In the genomic region with DNA sequence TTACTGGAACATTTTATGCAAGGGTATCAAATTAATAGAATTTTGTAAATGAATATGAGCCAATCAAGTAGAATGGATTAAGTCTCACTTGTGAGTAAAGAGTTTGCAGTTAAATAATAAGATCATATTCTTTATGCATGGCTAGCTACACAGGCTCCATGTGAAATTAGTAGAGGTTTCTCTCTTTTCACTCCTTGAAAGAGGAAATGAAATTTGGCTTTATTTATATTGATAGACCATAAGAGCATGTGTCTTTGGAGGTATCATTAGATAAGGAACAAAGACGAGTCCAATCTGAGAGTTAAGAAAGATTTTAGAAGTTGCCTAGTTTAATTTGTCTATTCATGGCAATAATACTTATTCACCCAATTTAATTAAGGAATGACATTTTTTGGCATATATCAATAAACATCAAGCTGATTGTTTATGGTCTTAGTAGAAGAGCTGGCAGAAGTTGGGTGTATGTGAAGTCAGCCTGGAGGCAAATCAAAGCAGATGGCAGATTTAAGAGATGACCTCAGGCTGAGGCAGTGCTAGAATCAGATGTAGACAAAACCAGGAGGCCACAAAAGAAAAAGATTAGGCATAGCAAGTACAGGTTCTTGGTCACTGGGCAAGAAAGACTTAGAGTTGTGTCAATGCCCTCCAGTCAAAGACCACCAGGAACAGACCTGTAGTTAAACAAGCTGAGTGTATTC, we compare ENCODE assay signal across 15 cellular contexts.
"Had no signal": no experiment of that assay in that cellular context is flagged by ENCODE, and none has a peak within 500 bp of the region (broad histone marks: within the 10 kb centered on the region; RNA-seq: fewer than 3 reads in every experiment).

No MANE protein-coding gene starts in this region.

- H3K4me3 ChIP-seq: left lung, mucosa of descending colon, pancreas, sigmoid colon, stomach, testis had no signal

- ATAC-seq: left lung; mucosa of descending colon; naive thymus-derived CD4-positive, alpha-beta T cell; pancreas had no signal

- H3K9me3 ChIP-seq: mucosa of descending colon, pancreas, testis had no signal

- H3K27me3 ChIP-seq: left lung, pancreas, sigmoid colon, stomach, testis had no signal

- FAIRE-seq: frontal cortex, kidney, pancreas had no signal

- DNase-seq: activated CD4-positive, alpha-beta T cell treated with anti-CD3 and anti-CD28 coated beads, Interleukin-2, amount 10 ng/mL, durations not matched to agents 7 days and 5 days; activated CD8-positive, alpha-beta memory T cell treated with anti-CD3 and anti-CD28 coated beads, Interleukin-2, amount 50 U/mL, for 48 hours; aorta; cerebellar nuclear complex; effector memory CD4-positive, alpha-beta T cell; kidney; left lung; mucosa of descending colon; naive thymus-derived CD4-positive, alpha-beta T cell; pancreas; sigmoid colon; stimulated activated CD4-positive, alpha-beta T cell treated with anti-CD3 and anti-CD28 coated beads, Interleukin-1b, Interleukin-23, amount 100 ng/mL, for 48 hours; stomach; testis had no signal

- H3K4me1 ChIP-seq: left lung, pancreas, sigmoid colon, stomach had no signal

- H3K36me3 ChIP-seq: left lung, pancreas, sigmoid colon, stomach had no signal

- H3K27ac ChIP-seq: left lung, pancreas, sigmoid colon, stomach, testis had no signal
